ENCODE assay signal across 8 cellular contexts in genomic region chr7:39952378-39952777, GRCh38. TPM values are rescaled to one million over a fixed set of nuclear protein-coding genes. Genes with fewer than 3 reads are reported as not detected.
DNase-seq lines count a peak whose midpoint lies in the region; ATAC-seq, FAIRE-seq and TF ChIP-seq lines count a peak whose summit lies in the region.

No MANE protein-coding gene starts in this region.

- H3K27me3 ChIP-seq in SU-DHL-6 (ENCODE audit: low read length) (no peaks in the 10 kb centered on the region), small intestine (ENCODE audit: control insufficient read depth in 2 of 2, insufficient read depth in 2 of 2, low read length in 2 of 2) (no peaks in the 10 kb centered on the region)

- DNase-seq in SIG-M5 treated with dmso at 0.1 percent for 504 hours (lab: John Stamatoyannopoulos, UW; ENCODE audit: unreplicated experiment) (peak; percentile 40), SIG-M5 (lab: John Stamatoyannopoulos, UW) (no peak), fibroblast of the aortic adventitia (ENCODE audit: low read depth) (peak; percentile 68), small intestine (no peak), medulla oblongata (ENCODE audit: extremely low spot score) (no peak), DMS153 (lab: John Stamatoyannopoulos, UW) (no peak)

- H3K4me1 ChIP-seq in small intestine (ENCODE audit: control insufficient read depth in 2 of 2, insufficient read depth in 1 of 2, low read depth in 1 of 2, low read length in 1 of 2), result peaks cover 0 to 12% of the 10 kb centered on the region in 2 donors

- ATAC-seq in GM19351 (IDR thresholded peaks at IDR 0.05; ENCODE audit: unreplicated experiment), result no peak

- TF ChIP-seq CTCF in SU-DHL-6 (IDR thresholded peaks at IDR 0.05; ENCODE audit: insufficient read depth, low read length, poor library complexity, severe bottlenecking) (no peak), fibroblast of the aortic adventitia (IDR thresholded peaks at IDR 0.05; ENCODE audit: insufficient read depth, low read length) (no peak)

- H3K9me3 ChIP-seq in SU-DHL-6 (ENCODE audit: insufficient read depth, low read length) (no peaks in the 10 kb centered on the region), small intestine (ENCODE audit: control insufficient read depth, low read depth) (no peaks in the 10 kb centered on the region)

- no peaks in the 10 kb centered on the region for H3K9me2 ChIP-seq in SU-DHL-6 (replicated peaks; ENCODE audit: insufficient read depth, low read length)

- peak overlapping the region; percentile 92 for H3K4me2 ChIP-seq in SU-DHL-6 (ENCODE audit: low read depth, low read length, poor library complexity, severe bottlenecking)

- peaks cover 49% of the 10 kb centered on the region for H4K20me1 ChIP-seq in SU-DHL-6 (ENCODE audit: low read depth, low read length)

- H2AFZ ChIP-seq in SU-DHL-6 (ENCODE audit: low read depth, low read length, severe bottlenecking), result no peak overlapping the region

- H3K79me2 ChIP-seq in SU-DHL-6 (ENCODE audit: insufficient read depth, low read length), result peaks cover 72% of the 10 kb centered on the region

- H3K9ac ChIP-seq in SU-DHL-6 (ENCODE audit: low read length), result peak overlapping the region; percentile 98

- H3K27ac ChIP-seq in SU-DHL-6 (ENCODE audit: low read depth, low read length), result peak overlapping the region; percentile 96
- H3K27ac ChIP-seq in small intestine (ENCODE audit: low read depth in 1 of 2, low read length in 1 of 2), result no peak overlapping the region

- WGBS in small intestine, 3 donors, result 0 to 6% (median 2%) methylated on average over 2 of the region's 2 CpGs

- peaks cover 26% of the 10 kb centered on the region for H3F3A ChIP-seq in SU-DHL-6 (ENCODE audit: insufficient read depth)

- H3K36me3 ChIP-seq in SU-DHL-6 (ENCODE audit: low read length), result peaks cover 25% of the 10 kb centered on the region
- H3K36me3 ChIP-seq in small intestine (ENCODE audit: control insufficient read depth in 2 of 2, insufficient read depth in 2 of 2, low read length in 2 of 2), result no peaks in the 10 kb centered on the region

- no peak for FAIRE-seq in small intestine (lab: Jason Lieb, UNC)

- peak overlapping the region; percentile 93 for H3K4me3 ChIP-seq in SU-DHL-6 (ENCODE audit: insufficient read depth, low read length, poor library complexity, severe bottlenecking)
- H3K4me3 ChIP-seq in fibroblast of the aortic adventitia (ENCODE audit: low read depth, low read length), result peak overlapping the region; percentile 97
- H3K4me3 ChIP-seq in small intestine (ENCODE audit: low read depth in 1 of 2, low read length in 2 of 2), result peak overlapping the region; percentile 72 to 97

RNA-seq across cellular contexts. Expression of gene CDK13, which starts 2.3 kb away (rescaled TPM):
- total RNA-seq in fibroblast of the aortic adventitia (ENCODE audit: low replicate concordance), result 67.3 and 77.8 TPM in 2 replicates
- 10 to 100 TPM; 10.3 to 14.8 (median 14.1) TPM for polyA plus RNA-seq in small intestine

Comparison
In these comparisons a context has a peak if more than half of its experiments do, and no peak if none do; other contexts are left out.
1. DNase-seq: peak in SIG-M5 treated with dmso at 0.1 percent for 504 hours (single experiment) and fibroblast of the aortic adventitia (single experiment); none in SIG-M5 (single experiment), small intestine (single experiment), medulla oblongata (single experiment) and DMS153 (single experiment).
2. Peak in every context shown above with its lines, with median percentiles within 50 percentile points of each other: H3K4me3 ChIP-seq.